ENCODE assay signal across 24 cellular contexts in genomic region chr1:192652159-192652558, GRCh38. TPM values are rescaled to one million over a fixed set of nuclear protein-coding genes. Genes with fewer than 3 reads are reported as not detected.
DNase-seq lines count a peak whose midpoint lies in the region; ATAC-seq, FAIRE-seq and TF ChIP-seq lines count a peak whose summit lies in the region.
"Had no signal": no experiment of that assay in that cellular context is flagged by ENCODE, and none has a peak within 500 bp of the region (broad histone marks: within the 10 kb centered on the region; RNA-seq: fewer than 3 reads in every experiment).

No MANE protein-coding gene starts in this region.

- no peak overlapping the region for H2BK5ac ChIP-seq in H1 (ENCODE audit: low read depth, low read length)

- no peak overlapping the region for H3K14ac ChIP-seq in H1 (ENCODE audit: insufficient read length)

- no peak for TF ChIP-seq CTCF in H1 (IDR thresholded peaks at IDR 0.05; ENCODE audit: control extremely low read depth in 1 of 3, insufficient read depth in 1 of 3, low read depth in 1 of 3, low read length in 3 of 3)

- no peaks in the 10 kb centered on the region for H3K4me1 ChIP-seq in H1 (replicated peaks in 1 of 4; ENCODE audit: control insufficient read depth in 3 of 4, insufficient read depth in 4 of 4, low read length in 3 of 4)
- H3K4me1 ChIP-seq: A549 had no signal

- no peak overlapping the region for H2BK12ac ChIP-seq in H1 (ENCODE audit: low read depth, low read length)

- H3K23ac ChIP-seq in H1 (ENCODE audit: insufficient read length), result no peak overlapping the region

- H3K4me3 ChIP-seq in H1 (ENCODE audit: extremely low read depth in 1 of 4, insufficient read depth in 2 of 4, low read depth in 3 of 4, low read length in 4 of 4), result no peak overlapping the region
- H3K4me3 ChIP-seq: A549, GM23248, HAP-1 had no signal

- no peak overlapping the region for H2BK120ac ChIP-seq in H1 (replicated peaks; ENCODE audit: low read depth, low read length)

- H4K5ac ChIP-seq in H1 (ENCODE audit: insufficient read length, low read depth, low read length), result no peak overlapping the region

- POLR2A ChIA-PET in H1 (lab: Charles Lee; ENCODE audit: partially characterized antibody), result no interaction called here

- CTCF ChIA-PET in H1 (lab: Charles Lee; ENCODE audit: partially characterized antibody), result no interaction called here

- H3K27me3 ChIP-seq in H1 (replicated peaks in 1 of 4; ENCODE audit: control insufficient read depth in 3 of 4, extremely low read depth in 1 of 4, insufficient read depth in 3 of 4, low read length in 3 of 4), result peaks cover 0 to under 1% (median 0%) of the 10 kb centered on the region in 4 experiments; a peak in 1 of 7 replicates

- H2BK15ac ChIP-seq in H1 (ENCODE audit: low read length), result no peak overlapping the region

- peak overlapping the region; percentile 45; the same call in 1 of the 2 replicates for H2AFZ ChIP-seq in H1 (ENCODE audit: low read length)
- H2AFZ ChIP-seq: GM23248 had no signal

- no peak overlapping the region for H3K18ac ChIP-seq in H1 (ENCODE audit: extremely low read depth, low read length)

- H3K9me3 ChIP-seq in H1 (ENCODE audit: insufficient read depth in 2 of 2, low read depth in 1 of 2, low read length in 1 of 2), result no peaks in the 10 kb centered on the region
- H3K9me3 ChIP-seq: A549, HAP-1 had no signal

- H3K9ac ChIP-seq in H1 (replicated peaks in 1 of 4; ENCODE audit: extremely low read depth in 1 of 4, low read depth in 3 of 4, low read length in 3 of 4), result no peak overlapping the region
- H3K9ac ChIP-seq: GM23248 had no signal

- H2BK20ac ChIP-seq in H1 (ENCODE audit: low read length), result no peak overlapping the region

- no peak for FAIRE-seq in H1 (lab: Jason Lieb, UNC)
- FAIRE-seq: A549, GM12892, H54 had no signal

- no peak for TF ChIP-seq EP300 in H1 (IDR thresholded peaks at IDR 0.05; ENCODE audit: borderline replicate concordance in 1 of 2, low read depth in 2 of 2, low read length in 2 of 2)

- H3K27ac ChIP-seq in H1 (ENCODE audit: low read depth, low read length), result no peak overlapping the region
- H3K27ac ChIP-seq: A549, GM23248 had no signal

- DNase-seq in NCI-H748 (lab: John Stamatoyannopoulos, UW; ENCODE audit: unreplicated experiment) (peak; percentile 13), NCI-H748 treated with DMSO at 0.1 percent for 48 hours (lab: John Stamatoyannopoulos, UW) (no peak), H1 (ENCODE audit: low read depth in 1 of 2, low spot score in 2 of 2) (no peak), putamen (ENCODE audit: low spot score) (peak; percentile 72), NOMO-1 treated with dmso at 0.1 percent for 144 hours (lab: John Stamatoyannopoulos, UW; ENCODE audit: unreplicated experiment) (no peak)
- DNase-seq: 8988T; ACHN; C1 segment of cervical spinal cord; Calu3; CD4-positive, alpha-beta memory T cell; COR-L47; DMS53; DMS79 treated with DMSO at 0.1 percent for 48 hours; GF-D8; GM23248; HFFc6 had no signal

- no peaks in the 10 kb centered on the region for H4K20me1 ChIP-seq in H1 (replicated peaks in 1 of 2; ENCODE audit: control insufficient read depth in 1 of 2, insufficient read depth in 2 of 2, low read length in 2 of 2)

- TF ChIP-seq POLR2A in H1 (IDR thresholded peaks at IDR 0.05; ENCODE audit: control extremely low read depth in 1 of 2, low read depth in 2 of 2, low read length in 2 of 2), result no peak

- TF ChIP-seq RAD21 in H1 (IDR thresholded peaks at IDR 0.05 in 1 of 2, conservative IDR thresholded peaks at IDR 0.05 in 1 of 2; ENCODE audit: low read depth in 2 of 2, low read length in 2 of 2), result no peak

- no peak overlapping the region for H4K91ac ChIP-seq in H1 (replicated peaks; ENCODE audit: insufficient read length, low read length)

- H2AK5ac ChIP-seq in H1 (ENCODE audit: low read depth, low read length), result no peak overlapping the region

- no peaks in the 10 kb centered on the region for H3K23me2 ChIP-seq in H1 (ENCODE audit: low read depth, low read length)

- H4K8ac ChIP-seq in H1 (ENCODE audit: extremely low read depth, insufficient read depth, low read length), result no peak overlapping the region

- no peak overlapping the region for H3K4me2 ChIP-seq in H1 (ENCODE audit: insufficient read depth in 1 of 2, low read depth in 2 of 2, low read length in 2 of 2)
- H3K4me2 ChIP-seq: A549 had no signal

- no peaks in the 10 kb centered on the region for H3K79me1 ChIP-seq in H1 (ENCODE audit: low read depth, low read length)

- no peak overlapping the region for H3K56ac ChIP-seq in H1 (replicated peaks; ENCODE audit: insufficient read length, low read depth, low read length)

- H3K36me3 ChIP-seq in H1 (ENCODE audit: control insufficient read depth in 2 of 4, insufficient read depth in 4 of 4, low read length in 3 of 4), result no peaks in the 10 kb centered on the region
- H3K36me3 ChIP-seq: HAP-1 had no signal

- no peak overlapping the region for H3K4ac ChIP-seq in H1 (replicated peaks; ENCODE audit: insufficient read length, low read depth, low read length)

- no peaks in the 10 kb centered on the region for H3K79me2 ChIP-seq in H1 (ENCODE audit: control insufficient read depth in 1 of 2, insufficient read depth in 2 of 2, low read length in 2 of 2)

- no peak for ATAC-seq in GM21723 (IDR thresholded peaks at IDR 0.05; ENCODE audit: unreplicated experiment)
- ATAC-seq: A549 had no signal

- WGBS in H1 (ENCODE audit: extremely low coverage in 1 of 2, insufficient coverage in 1 of 2, insufficient read length in 1 of 2, insufficient replicate concordance in 2 of 2, low coverage in 1 of 2, low lambda C conversion rate in 2 of 2, missing lambda C conversion rate in 1 of 2), 2 experiments, result 90% methylated on average over 1 of the region's 1 CpG; no CpG with 5 or more reads in 1 of the 2 experiments

TF ChIP-seq in H1, 55 proteins besides CTCF, POLR2A, EP300 and RAD21 (continues in another document):
- TF ChIP-seq POU5F1 (IDR thresholded peaks at IDR 0.05; ENCODE audit: low read depth, low read length), result no peak
- TF ChIP-seq CHD2 (IDR thresholded peaks at IDR 0.05; ENCODE audit: low read length), result no peak
- no peak for TF ChIP-seq ZNF274 (IDR thresholded peaks at IDR 0.05; ENCODE audit: borderline replicate concordance, extremely low read depth, low read length)
- no peak for TF ChIP-seq GABPA (IDR thresholded peaks at IDR 0.05; ENCODE audit: borderline replicate concordance, insufficient read depth, low read length)
- TF ChIP-seq TEAD4 (IDR thresholded peaks at IDR 0.05; ENCODE audit: low read depth, low read length), result no peak
- TF ChIP-seq RXRA (IDR thresholded peaks at IDR 0.05; ENCODE audit: insufficient read depth, low read depth, low read length), result no peak
- no peak for TF ChIP-seq KDM5A (IDR thresholded peaks at IDR 0.05; ENCODE audit: low read length)

RNA-seq across cellular contexts. Expression of gene RGS13, which starts 16.2 kb away (rescaled TPM):
- total RNA-seq in H1 (2021; fragmentation: NEBNext Ultra II Directional; extraction: Animal tissue kit (Norgen Biotek cat#: 25700)), result not detected in 2 replicates
- polyA plus RNA-seq in H1 (2011; rRNA removed), result not detected in 2 replicates
- not detected for polyA plus RNA-seq in H1 (2011; cell fraction: cytosol; rRNA removed)
- not detected for polyA plus RNA-seq in H1 (2011; cell fraction: nucleus; rRNA removed)
- not detected in 4 replicates for polyA plus RNA-seq in H1 (2012, experiment 1 of 2)
- polyA plus RNA-seq in H1 (2012, experiment 2 of 2), result not detected
- polyA plus RNA-seq in H1 (2013, experiment 1 of 2), result not detected
- not detected for polyA plus RNA-seq in H1 (2013, experiment 2 of 2)
- polyA minus RNA-seq in H1 (2011; rRNA and poly(A)+ RNA removed), result not detected in 2 replicates
- polyA minus RNA-seq in H1 (2011; cell fraction: cytosol; rRNA and poly(A)+ RNA removed), result not detected
- not detected for polyA minus RNA-seq in H1 (2011; cell fraction: nucleus; rRNA and poly(A)+ RNA removed)
- total RNA-seq: Calu3; CD4-positive, alpha-beta memory T cell; Daoy; G401; GM23248; HFFc6 had no signal
- polyA plus RNA-seq: A549; BJ; CD4-positive, alpha-beta memory T cell; GM23248 had no signal

Comparison
In these comparisons a context has a peak if more than half of its experiments do, and no peak if none do; other contexts are left out.
1. DNase-seq: peak in NCI-H748 (single experiment) and putamen (single experiment); none in NCI-H748 treated with DMSO at 0.1 percent for 48 hours (single experiment), H1 (0 of 2) and NOMO-1 treated with dmso at 0.1 percent for 144 hours (single experiment).